Comparison of ENCODE assay signal across 7 cellular contexts in the genomic region with DNA sequence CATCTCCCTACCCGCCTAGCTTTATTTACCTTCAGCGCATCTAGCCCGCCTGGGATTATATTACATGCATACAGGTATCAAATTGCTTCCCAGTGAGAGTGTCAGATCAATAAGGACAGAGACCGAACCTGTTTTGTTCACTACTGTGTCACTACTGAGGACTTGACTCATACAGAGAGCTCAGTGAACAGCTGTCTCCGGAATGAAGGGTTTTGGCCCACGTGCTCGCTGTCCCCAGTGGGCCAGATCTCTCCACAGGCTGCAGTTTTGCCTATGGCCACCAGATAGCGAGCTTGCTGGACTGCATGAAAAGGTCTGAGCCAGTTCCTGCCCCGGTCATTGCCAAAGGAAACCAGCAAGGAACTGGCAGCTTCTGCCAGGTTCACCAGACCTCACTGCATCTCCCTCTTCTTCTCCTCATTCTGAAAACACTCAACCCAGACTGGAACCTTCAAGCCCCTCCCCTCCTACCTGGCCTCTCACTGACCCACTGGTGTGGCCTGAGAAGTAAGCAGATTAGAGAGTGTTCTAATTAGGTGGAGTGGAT.
DNase-seq lines count a peak whose midpoint lies in the region; TF ChIP-seq lines count a peak whose summit lies in the region.

No MANE protein-coding gene starts in this region.

- H2AFZ ChIP-seq in OCI-LY1 (ENCODE audit: low read length): no peak overlapping the region

- H3K27me3 Mint-ChIP-seq in brain: no peaks in the 10 kb centered on the region

- TF ChIP-seq CTCF in OCI-LY1 (IDR thresholded peaks at IDR 0.05; ENCODE audit: low read length) (peak; percentile 60), brain (conservative IDR thresholded peaks at IDR 0.05) (peak; percentile 21 to 45), testis (IDR thresholded peaks at IDR 0.05) (peak; percentile 22 to 61 (median 31))

- H3K4me1 Mint-ChIP-seq in brain: peaks cover 17% of the 10 kb centered on the region

- H3K9me3 ChIP-seq in OCI-LY1 (ENCODE audit: low read length) (no peaks in the 10 kb centered on the region), testis (no peaks in the 10 kb centered on the region)

- no peaks in the 10 kb centered on the region for H3K79me2 ChIP-seq in OCI-LY1 (ENCODE audit: insufficient read depth, low read length)

- peaks cover 0 to 5% (median 2%) of the 10 kb centered on the region in 5 experiments for H3K9me3 Mint-ChIP-seq in brain

- H3K4me2 ChIP-seq in OCI-LY1 (ENCODE audit: low read length): no peak overlapping the region

- TF ChIP-seq POLR2A in testis (IDR thresholded peaks at IDR 0.05): no peak

- DNase-seq in ELR (ENCODE audit: low read depth) (peak; percentile 89), HPDE6-E6E7 (ENCODE audit: extremely low spot score) (peak; percentile 77), iPS-NIHi7 (ENCODE audit: extremely low spot score) (peak; percentile 71), testis (peak; percentile 69)
- no peak for DNase-seq in activated naive CD4-positive, alpha-beta T cell treated with anti-CD3 and anti-CD28 coated beads, Interleukin-2, amount 50 U/mL, for 16 hours

- intact Hi-C loops in testis (cut with DNase I; ENCODE audit: low total_unique reads): no loop called here

- H3K27ac Mint-ChIP-seq in brain: peak overlapping the region in 3 of 5 experiments; percentile 2 to 41 (median 34)

- H3K4me3 Mint-ChIP-seq in brain: no peak overlapping the region

- H4K20me1 ChIP-seq in OCI-LY1 (ENCODE audit: insufficient read depth, low read length): no peaks in the 10 kb centered on the region

- H3K27ac ChIP-seq in OCI-LY1 (ENCODE audit: low read depth, low read length, poor library complexity, severe bottlenecking) (no peak overlapping the region), testis (no peak overlapping the region)

- WGBS in testis, 2 donors: 78 to 80% methylated on average over 9 of the region's 9 CpGs

- H3K4me1 ChIP-seq in OCI-LY1 (ENCODE audit: insufficient read depth, low read length, severe bottlenecking) (peaks cover 14% of the 10 kb centered on the region), testis (peaks cover 4% of the 10 kb centered on the region)

- H3K36me3 Mint-ChIP-seq in brain: peaks cover 35% of the 10 kb centered on the region

- H3K4me3 ChIP-seq in OCI-LY1 (ENCODE audit: low read depth, low read length, poor library complexity, severe bottlenecking) (no peak overlapping the region), testis (no peak overlapping the region)

- H3K9ac ChIP-seq in OCI-LY1 (ENCODE audit: low read length): no peak overlapping the region

- no peaks in the 10 kb centered on the region for H3F3A ChIP-seq in OCI-LY1 (ENCODE audit: insufficient read depth, low read length)

- H3K36me3 ChIP-seq in OCI-LY1 (ENCODE audit: insufficient read depth, low read length) (peaks cover 26% of the 10 kb centered on the region), testis (ENCODE audit: low read depth, missing control alignments) (no peaks in the 10 kb centered on the region)

- H3K27me3 ChIP-seq in OCI-LY1 (ENCODE audit: insufficient read depth, low read length) (no peaks in the 10 kb centered on the region), testis (no peaks in the 10 kb centered on the region)

- no peaks in the 10 kb centered on the region for H3K9me2 ChIP-seq in OCI-LY1 (ENCODE audit: low read depth, low read length)
